Comparison of ENCODE assay signal across 23 cellular contexts in genomic region chr2:113129519-113130078, GRCh38. TPM values are rescaled to one million over a fixed set of nuclear protein-coding genes. Genes with fewer than 3 reads are reported as not detected.
DNase-seq lines count a peak whose midpoint lies in the region; ATAC-seq and TF ChIP-seq lines count a peak whose summit lies in the region.
"Had no signal": no experiment of that assay in that cellular context is flagged by ENCODE, and none has a peak within 500 bp of the region (broad histone marks: within the 10 kb centered on the region; RNA-seq: fewer than 3 reads in every experiment).

No MANE protein-coding gene starts in this region.

- H3K27ac Mint-ChIP-seq in activated CD8-positive, alpha-beta memory T cell treated with anti-CD3 and anti-CD28 coated beads, Interleukin-2, amount 10 ng/mL, durations not matched to agents 7 days and 5 days, result no peak overlapping the region
- H3K27ac Mint-ChIP-seq: CD4-positive, CD25-positive, alpha-beta regulatory T cell had no signal

- H3K9me3 ChIP-seq in mononuclear cell (ENCODE audit: low read depth, low read length), result no peaks in the 10 kb centered on the region
- H3K9me3 ChIP-seq in SJCRH30 (replicated peaks), result no peaks in the 10 kb centered on the region

- H3K4me3 ChIP-seq in mononuclear cell (ENCODE audit: low read length) (peak overlapping the region; percentile 77), foreskin fibroblast (ENCODE audit: low read depth in 1 of 2, low read length in 2 of 2) (no peak overlapping the region), SJCRH30 (no peak overlapping the region)
- H3K4me3 ChIP-seq: PC-9 had no signal

- H3K27me3 ChIP-seq in mononuclear cell (ENCODE audit: insufficient read depth, low read length), result no peaks in the 10 kb centered on the region
- peaks cover 10% of the 10 kb centered on the region for H3K27me3 ChIP-seq in SJCRH30

- CTCF ChIA-PET in activated CD8-positive, alpha-beta memory T cell treated with anti-CD3 and anti-CD28 coated beads, Interleukin-2, amount 10 ng/mL, durations not matched to agents 7 days and 5 days (lab: Charles Lee), result interaction anchor here (0.7 to 2.5 kb wide), 6 partner anchors 9 to 119 kb away, joined by 3 to 13 read pairs (median 5); no protein-coding TSS in a partner anchor

- H3K27me3 Mint-ChIP-seq in activated CD8-positive, alpha-beta memory T cell treated with anti-CD3 and anti-CD28 coated beads, Interleukin-2, amount 10 ng/mL, durations not matched to agents 7 days and 5 days, result no peaks in the 10 kb centered on the region
- H3K27me3 Mint-ChIP-seq: CD4-positive, CD25-positive, alpha-beta regulatory T cell had no signal

- H3K4me3 Mint-ChIP-seq in activated CD8-positive, alpha-beta memory T cell treated with anti-CD3 and anti-CD28 coated beads, Interleukin-2, amount 10 ng/mL, durations not matched to agents 7 days and 5 days, result no peak overlapping the region
- H3K4me3 Mint-ChIP-seq: CD4-positive, CD25-positive, alpha-beta regulatory T cell; IgD-negative memory B cell had no signal

- ATAC-seq in activated CD8-positive, alpha-beta memory T cell treated with anti-CD3 and anti-CD28 coated beads, Interleukin-2, amount 10 ng/mL, durations not matched to agents 7 days and 5 days, result no peak
- ATAC-seq: Right ventricle myocardium inferior had no signal

- peak; percentile 28 for DNase-seq in activated CD8-positive, alpha-beta memory T cell treated with anti-CD3 and anti-CD28 coated beads, Interleukin-2, amount 10 ng/mL, durations not matched to agents 7 days and 5 days
- DNase-seq in activated CD8-positive, alpha-beta memory T cell treated with anti-CD3 and anti-CD28 coated beads for 24 hours, result no peak
- peak; percentile 14 for DNase-seq in islet precursor cell
- DNase-seq in foreskin fibroblast, result no peak
- DNase-seq in DMS53 treated with DMSO at 0.1 percent for 48 hours (lab: John Stamatoyannopoulos, UW; ENCODE audit: unreplicated experiment), result no peak
- DNase-seq in SJCRH30, result no peak
- DNase-seq: 8988T; ACHN; CD4-positive, CD25-positive, alpha-beta regulatory T cell; DMS153; HCEC 1CT; NCI-H1048; NCI-H1417; NCI-H1694; NCI-H2029 treated with DMSO at 0.1 percent for 48 hours; NCI-H2227 treated with DMSO at 0.1 percent for 48 hours; NCI-H526 treated with DMSO at 0.1 percent for 48 hours; PC-9 had no signal

- H3K36me3 Mint-ChIP-seq in activated CD8-positive, alpha-beta memory T cell treated with anti-CD3 and anti-CD28 coated beads, Interleukin-2, amount 10 ng/mL, durations not matched to agents 7 days and 5 days, result no peaks in the 10 kb centered on the region
- H3K36me3 Mint-ChIP-seq: CD4-positive, CD25-positive, alpha-beta regulatory T cell; IgD-negative memory B cell had no signal

- H3K36me3 ChIP-seq in SJCRH30, result no peaks in the 10 kb centered on the region

- peaks cover 32% of the 10 kb centered on the region for H3K4me1 Mint-ChIP-seq in activated CD8-positive, alpha-beta memory T cell treated with anti-CD3 and anti-CD28 coated beads, Interleukin-2, amount 10 ng/mL, durations not matched to agents 7 days and 5 days

- no peak overlapping the region for H3K27ac ChIP-seq in SJCRH30
- H3K27ac ChIP-seq: PC-9 had no signal

- peaks cover 45% of the 10 kb centered on the region for H3K4me1 ChIP-seq in mononuclear cell (ENCODE audit: insufficient read depth, low read length)
- no peaks in the 10 kb centered on the region for H3K4me1 ChIP-seq in SJCRH30

- no peak for TF ChIP-seq CTCF in foreskin fibroblast (IDR thresholded peaks at IDR 0.05; ENCODE audit: low read depth, low read length)

- no peaks in the 10 kb centered on the region for H3K9me3 Mint-ChIP-seq in activated CD8-positive, alpha-beta memory T cell treated with anti-CD3 and anti-CD28 coated beads, Interleukin-2, amount 10 ng/mL, durations not matched to agents 7 days and 5 days (ENCODE audit: low read depth)
- H3K9me3 Mint-ChIP-seq: CD4-positive, CD25-positive, alpha-beta regulatory T cell; IgD-negative memory B cell had no signal

RNA-seq across cellular contexts. Expression of gene IL1RN, which starts 2.2 kb away (rescaled TPM):
- total RNA-seq in activated CD8-positive, alpha-beta memory T cell treated with anti-CD3 and anti-CD28 coated beads, Interleukin-2, amount 10 ng/mL, durations not matched to agents 7 days and 5 days, result 1 to 10 TPM; 1.8 TPM
- 203 TPM for total RNA-seq in mononuclear cell
- total RNA-seq in SJCRH30 (2014; rRNA removed; shearing (Covaris generic)), result not detected in 2 replicates
- total RNA-seq: CD4-positive, CD25-positive, alpha-beta regulatory T cell; H1; NCI-H460 had no signal

RNA-seq across cellular contexts. Expression of gene PSD4, which starts 44.2 kb away (rescaled TPM):
- total RNA-seq in activated CD8-positive, alpha-beta memory T cell treated with anti-CD3 and anti-CD28 coated beads, Interleukin-2, amount 10 ng/mL, durations not matched to agents 7 days and 5 days, result 100 to 1,000 TPM; 314 to 388 TPM
- total RNA-seq in mononuclear cell, result 47.2 TPM
- 1.5 and 2.1 TPM in 2 replicates for total RNA-seq in SJCRH30 (2014; rRNA removed; shearing (Covaris generic))

Comparison
In these comparisons a context has a peak if more than half of its experiments do, and no peak if none do; other contexts are left out.
1. DNase-seq: peak in activated CD8-positive, alpha-beta memory T cell treated with anti-CD3 and anti-CD28 coated beads, Interleukin-2, amount 10 ng/mL, durations not matched to agents 7 days and 5 days (single experiment) and islet precursor cell (single experiment); none in activated CD8-positive, alpha-beta memory T cell treated with anti-CD3 and anti-CD28 coated beads for 24 hours (single experiment), foreskin fibroblast (0 of 2), DMS53 treated with DMSO at 0.1 percent for 48 hours (single experiment) and SJCRH30 (0 of 2).
2. RNA of gene IL1RN, which starts 2.2 kb away (total RNA-seq): 203 TPM in mononuclear cell (single experiment); 1.8 TPM in activated CD8-positive, alpha-beta memory T cell treated with anti-CD3 and anti-CD28 coated beads, Interleukin-2, amount 10 ng/mL, durations not matched to agents 7 days and 5 days and not detected in SJCRH30; every median in the first group is over 10 times any median in the second.
3. RNA of gene PSD4, which starts 44.2 kb away (total RNA-seq): 314 to 388 TPM in activated CD8-positive, alpha-beta memory T cell treated with anti-CD3 and anti-CD28 coated beads, Interleukin-2, amount 10 ng/mL, durations not matched to agents 7 days and 5 days and 47.2 TPM in mononuclear cell (single experiment); 1.5 to 2.1 TPM in SJCRH30; every median in the first group is over 10 times any median in the second.